11 cellular contexts compared by ENCODE assay signal in the genomic region with DNA sequence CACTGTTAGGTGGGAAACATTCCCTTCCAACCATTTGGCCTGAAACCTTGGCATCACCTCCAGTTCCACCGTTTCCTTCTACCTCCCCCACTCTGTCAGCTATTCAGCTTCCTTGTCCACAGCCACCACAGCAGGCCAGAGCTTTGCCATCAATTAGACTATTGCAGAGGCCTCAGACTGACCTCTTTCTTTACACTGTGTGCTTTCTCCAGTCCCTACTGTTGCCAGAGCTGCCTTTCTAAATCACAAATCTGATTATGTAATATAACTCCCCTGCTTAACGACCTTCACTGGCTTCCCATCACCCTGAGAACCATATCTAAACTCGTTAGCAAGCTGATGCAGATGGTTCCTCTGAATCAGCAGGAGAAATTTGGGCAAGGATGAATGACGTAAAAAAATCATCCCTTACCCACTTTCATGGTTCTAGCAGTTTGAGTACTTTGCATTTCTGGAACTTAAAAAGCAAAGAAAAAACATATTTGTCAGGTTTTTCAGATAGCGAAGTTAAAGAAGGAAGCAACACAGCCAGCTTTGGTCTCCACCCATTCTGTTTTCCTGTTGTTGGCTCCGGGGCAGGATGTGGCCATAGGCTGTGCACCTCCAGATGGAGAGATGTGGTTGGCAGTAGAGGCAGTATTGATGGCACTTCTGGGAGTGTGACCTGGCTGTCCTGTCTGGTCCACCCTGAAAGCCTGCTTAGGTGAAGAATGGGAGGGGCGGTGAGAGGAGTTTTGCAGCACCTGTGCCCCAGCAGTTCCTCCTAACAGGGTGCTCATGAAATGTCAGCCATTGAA.
DNase-seq lines count a peak whose midpoint lies in the region; ATAC-seq and TF ChIP-seq lines count a peak whose summit lies in the region.
"Had no signal": no experiment of that assay in that cellular context is flagged by ENCODE, and none has a peak within 500 bp of the region (broad histone marks: within the 10 kb centered on the region; RNA-seq: fewer than 3 reads in every experiment).

No MANE protein-coding gene starts in this region.

- H3K4me1 Mint-ChIP-seq in activated CD4-positive, alpha-beta memory T cell treated with anti-CD3 and anti-CD28 coated beads, Interleukin-2, amount 10 ng/mL, durations not matched to agents 7 days and 5 days, result peaks cover 54% of the 10 kb centered on the region
- H3K4me1 Mint-ChIP-seq in effector memory CD8-positive, alpha-beta T cell (ENCODE audit: low read depth in 2 of 2), result peaks cover 3 to 10% of the 10 kb centered on the region in 2 donors

- ATAC-seq in effector memory CD8-positive, alpha-beta T cell (replicated peaks), result peak; percentile 82
- no peak for ATAC-seq in GM19328 (IDR thresholded peaks at IDR 0.05; ENCODE audit: unreplicated experiment)
- ATAC-seq: A549 had no signal

- H3K27ac Mint-ChIP-seq in activated CD4-positive, alpha-beta memory T cell treated with anti-CD3 and anti-CD28 coated beads, Interleukin-2, amount 10 ng/mL, durations not matched to agents 7 days and 5 days, result peak overlapping the region; percentile 96
- H3K27ac Mint-ChIP-seq in effector memory CD8-positive, alpha-beta T cell, result peak overlapping the region; percentile 75 to 79

- H3K27me3 ChIP-seq in suprapubic skin, result no peaks in the 10 kb centered on the region

- 72% methylated on average over 7 of the region's 7 CpGs for WGBS in suprapubic skin

- POLR2A ChIA-PET in activated CD4-positive, alpha-beta memory T cell treated with anti-CD3 and anti-CD28 coated beads, Interleukin-2, amount 10 ng/mL, durations not matched to agents 7 days and 5 days (lab: Charles Lee), result interaction anchor here (0.5 to 2.7 kb wide), 9 partner anchors 9 to 89 kb away, joined by 3 to 18 read pairs (median 5); no protein-coding TSS in a partner anchor

- H3K36me3 ChIP-seq in suprapubic skin, result no peaks in the 10 kb centered on the region
- H3K36me3 ChIP-seq: prostate gland had no signal

- H3K4me3 Mint-ChIP-seq in activated CD4-positive, alpha-beta memory T cell treated with anti-CD3 and anti-CD28 coated beads, Interleukin-2, amount 10 ng/mL, durations not matched to agents 7 days and 5 days, result peak overlapping the region; percentile 51
- H3K4me3 Mint-ChIP-seq in effector memory CD8-positive, alpha-beta T cell, result peak overlapping the region; percentile 1 to 33

- H3K27me3 Mint-ChIP-seq in activated CD4-positive, alpha-beta memory T cell treated with anti-CD3 and anti-CD28 coated beads, Interleukin-2, amount 10 ng/mL, durations not matched to agents 7 days and 5 days, result no peaks in the 10 kb centered on the region
- no peaks in the 10 kb centered on the region for H3K27me3 Mint-ChIP-seq in effector memory CD8-positive, alpha-beta T cell

- TF ChIP-seq CTCF in suprapubic skin (IDR thresholded peaks at IDR 0.05), result no peak

- H3K4me3 ChIP-seq in suprapubic skin, result no peak overlapping the region
- H3K4me3 ChIP-seq: A549, prostate gland had no signal

- CTCF ChIA-PET in activated CD4-positive, alpha-beta memory T cell treated with anti-CD3 and anti-CD28 coated beads, Interleukin-2, amount 10 ng/mL, durations not matched to agents 7 days and 5 days (lab: Charles Lee), result interaction anchor here (0.8 to 1.2 kb wide), 2 partner anchors 96 to 789 kb away, joined by 3 read pairs; no protein-coding TSS in a partner anchor

- TF ChIP-seq POLR2A in suprapubic skin (IDR thresholded peaks at IDR 0.05), result no peak

- H3K9me3 ChIP-seq in suprapubic skin, result no peaks in the 10 kb centered on the region
- H3K9me3 ChIP-seq: A549, prostate gland had no signal

- H3K9me3 Mint-ChIP-seq in activated CD4-positive, alpha-beta memory T cell treated with anti-CD3 and anti-CD28 coated beads, Interleukin-2, amount 10 ng/mL, durations not matched to agents 7 days and 5 days, result peaks cover 7% of the 10 kb centered on the region
- peaks cover 0 to 2% of the 10 kb centered on the region in 2 donors for H3K9me3 Mint-ChIP-seq in effector memory CD8-positive, alpha-beta T cell

- H3K36me3 Mint-ChIP-seq in activated CD4-positive, alpha-beta memory T cell treated with anti-CD3 and anti-CD28 coated beads, Interleukin-2, amount 10 ng/mL, durations not matched to agents 7 days and 5 days (ENCODE audit: low read depth), result peaks cover 42% of the 10 kb centered on the region
- H3K36me3 Mint-ChIP-seq in effector memory CD8-positive, alpha-beta T cell (ENCODE audit: insufficient read depth), result no peaks in the 10 kb centered on the region

- H3K4me1 ChIP-seq in suprapubic skin, result no peaks in the 10 kb centered on the region
- H3K4me1 ChIP-seq: A549, prostate gland had no signal

- TF ChIP-seq EP300 in suprapubic skin (IDR thresholded peaks at IDR 0.05), result no peak

- no peak overlapping the region for H3K27ac ChIP-seq in suprapubic skin
- H3K27ac ChIP-seq: A549, prostate gland had no signal

- DNase-seq in NCI-H2107 treated with DMSO at 0.1 percent for 48 hours (lab: John Stamatoyannopoulos, UW; ENCODE audit: unreplicated experiment), result peak; percentile 11
- no peak for DNase-seq in NCI-H2107 (lab: John Stamatoyannopoulos, UW)
- DNase-seq in activated CD4-positive, alpha-beta memory T cell treated with anti-CD3 and anti-CD28 coated beads, Interleukin-2, amount 10 ng/mL, durations not matched to agents 7 days and 5 days, result peak; percentile 83
- peak in 2 of 3 experiments; percentile 1 to 2 for DNase-seq in effector memory CD8-positive, alpha-beta T cell
- peak; percentile 1 for DNase-seq in stimulated activated naive CD4-positive, alpha-beta T cell treated with Interleukin-2 at 50 U/mL for 16 hours (lab: John Stamatoyannopoulos, UW)
- DNase-seq in suprapubic skin (ENCODE audit: low spot score in 2 of 2), result no peak
- DNase-seq in GM19240 (ENCODE audit: insufficient read length, low spot score), result no peak
- DNase-seq: NCI-H446 treated with DMSO at 0.1 percent for 48 hours had no signal

Comparison
In these comparisons a context has a peak if more than half of its experiments do, and no peak if none do; other contexts are left out.
1. DNase-seq: peak in NCI-H2107 treated with DMSO at 0.1 percent for 48 hours (single experiment), activated CD4-positive, alpha-beta memory T cell treated with anti-CD3 and anti-CD28 coated beads, Interleukin-2, amount 10 ng/mL, durations not matched to agents 7 days and 5 days (single experiment), effector memory CD8-positive, alpha-beta T cell (2 of 3) and stimulated activated naive CD4-positive, alpha-beta T cell treated with Interleukin-2 at 50 U/mL for 16 hours (single experiment); none in NCI-H2107 (single experiment), suprapubic skin (0 of 2) and GM19240 (single experiment).